17 cellular contexts compared by ENCODE assay signal in genomic region chr13:80360298-80360827, GRCh38. TPM values are rescaled to one million over a fixed set of nuclear protein-coding genes. Genes with fewer than 3 reads are reported as not detected.
A peak's percentile ranks its signal among the peaks of the same experiment; 100 is the strongest.
DNase-seq lines count a peak whose midpoint lies in the region; ATAC-seq, FAIRE-seq and TF ChIP-seq lines count a peak whose summit lies in the region.
"Had no signal": no experiment of that assay in that cellular context is flagged by ENCODE, and none has a peak within 500 bp of the region (broad histone marks: within the 10 kb centered on the region; RNA-seq: fewer than 3 reads in every experiment).

No MANE protein-coding gene starts in this region.

- H4K20me1 ChIP-seq in K562 (replicated peaks; ENCODE audit: control insufficient read depth, insufficient read depth, low read length): no peaks in the 10 kb centered on the region
- H4K20me1 ChIP-seq in MM.1S (ENCODE audit: insufficient read depth, low read length): no peaks in the 10 kb centered on the region

- H3K36me3 ChIP-seq in A673 (ENCODE audit: insufficient read depth, low read length, poor library complexity, severe bottlenecking): no peaks in the 10 kb centered on the region
- H3K36me3 ChIP-seq in K562 (ENCODE audit: control insufficient read depth, insufficient read depth, low read length): no peaks in the 10 kb centered on the region
- H3K36me3 ChIP-seq in mesodermal cell (ENCODE audit: control insufficient read depth, insufficient read depth, low read length): no peaks in the 10 kb centered on the region
- no peaks in the 10 kb centered on the region for H3K36me3 ChIP-seq in MM.1S (replicated peaks; ENCODE audit: insufficient read depth, low read length)
- H3K36me3 ChIP-seq: thoracic aorta had no signal

- no peak for TF ChIP-seq CTCF in A673 (conservative IDR thresholded peaks at IDR 0.05; ENCODE audit: low read depth, low read length)
- no peak for TF ChIP-seq CTCF in K562 (IDR thresholded peaks at IDR 0.05 in 2 of 3, conservative IDR thresholded peaks at IDR 0.05 in 1 of 3; ENCODE audit: insufficient read depth in 2 of 3, low read depth in 1 of 3, low read length in 3 of 3)
- TF ChIP-seq CTCF in MM.1S (IDR thresholded peaks at IDR 0.05; ENCODE audit: low read length): no peak

- peak overlapping the region in 1 of 2 experiments; percentile 14; a peak in 1 of 4 replicates for H3K9ac ChIP-seq in K562 (ENCODE audit: insufficient read depth in 1 of 2, low read depth in 2 of 2, low read length in 2 of 2)
- H3K9ac ChIP-seq in MM.1S (ENCODE audit: low read length): no peak overlapping the region

- H3K4me1 ChIP-seq in A673 (ENCODE audit: insufficient read depth, low read length, poor library complexity, severe bottlenecking) (peaks cover 47% of the 10 kb centered on the region), K562 (replicated peaks in 1 of 2; ENCODE audit: control insufficient read depth in 2 of 2, insufficient read depth in 2 of 2, low read length in 2 of 2) (peaks cover 0 to 35% of the 10 kb centered on the region in 2 experiments; a peak in 3 of 5 replicates), mesodermal cell (ENCODE audit: control insufficient read depth, insufficient read depth, low read length, poor library complexity, severe bottlenecking) (peaks cover 28% of the 10 kb centered on the region), MM.1S (ENCODE audit: low read length) (no peaks in the 10 kb centered on the region)

- CTCF ChIA-PET in A673 (lab: Charles Lee) (interaction anchor here (0.6 to 1.0 kb wide), 5 partner anchors 164 to 681 kb away, joined by 3 to 10 read pairs (median 5); no protein-coding TSS in a partner anchor), HEK293T (lab: Yijun Ruan, JAX) (interaction anchor here (0.7 to 2.6 kb wide), 2 partner anchors 15 to 17 kb away, joined by 3 to 39 read pairs; no protein-coding TSS in a partner anchor), K562 (lab: Yijun Ruan, JAX; ENCODE audit: low intra/inter-chr PET ratio) (interaction anchor here (0.7 kb wide), 1 partner anchor 891 kb away, joined by 4 read pairs; no protein-coding TSS in a partner anchor)

- H2AFZ ChIP-seq in K562 (ENCODE audit: low read depth, low read length): peak overlapping the region; percentile 93
- H2AFZ ChIP-seq in MM.1S (ENCODE audit: low read length): no peak overlapping the region

- in situ Hi-C loops in K562 (cut with MboI): no loop called here

- H3K4me3 ChIP-seq in A673 (ENCODE audit: low read depth, low read length, poor library complexity, severe bottlenecking) (peak overlapping the region; percentile 6), K562 (no peak overlapping the region), mesodermal cell (ENCODE audit: extremely low read depth, insufficient read depth, low read length, poor library complexity, severe bottlenecking) (no peak overlapping the region), MM.1S (ENCODE audit: low read length) (no peak overlapping the region)
- H3K4me3 ChIP-seq: body of pancreas, skin epidermis, thoracic aorta had no signal

- TF ChIP-seq EP300 in K562 (IDR thresholded peaks at IDR 0.05; ENCODE audit: low read length): no peak

- intact Hi-C loops in A673 (cut with micrococcal nuclease; ENCODE audit: unreplicated experiment): loop anchor here (5.0 to 10.0 kb wide), 3 partner anchors 77 to 816 kb away; no protein-coding TSS in a partner anchor
- intact Hi-C loops in K562 (cut with micrococcal nuclease): no loop called here

- H3K4me2 ChIP-seq in K562 (ENCODE audit: insufficient read depth, low read length) (no peak overlapping the region), MM.1S (ENCODE audit: low read depth, low read length) (no peak overlapping the region)

- POLR2A ChIA-PET in A673 (lab: Charles Lee; ENCODE audit: low non-redundant PET): no interaction called here
- POLR2A ChIA-PET in HEK293T (lab: Yijun Ruan, JAX): interaction anchor here (2.2 kb wide), 1 partner anchor 19 kb away, joined by 46 read pairs; the partner anchor contains the start of gene SPRY2
- POLR2A ChIA-PET in K562 (lab: Yijun Ruan, JAX): interaction anchor here (1.2 kb wide), 1 partner anchor 26 kb away, joined by 3 read pairs; no protein-coding TSS in a partner anchor

- no peak for TF ChIP-seq POLR2A in K562 (conservative IDR thresholded peaks at IDR 0.05)

- FAIRE-seq in K562 (lab: Jason Lieb, UNC): peak; percentile 49

- no peaks in the 10 kb centered on the region for H3K9me2 ChIP-seq in MM.1S (replicated peaks; ENCODE audit: insufficient read depth, low read length)

- H3K9me3 ChIP-seq in A673 (ENCODE audit: low read depth, low read length, poor library complexity, severe bottlenecking) (no peaks in the 10 kb centered on the region), K562 (replicated peaks; ENCODE audit: control insufficient read depth, insufficient read depth, low read depth, low read length) (no peaks in the 10 kb centered on the region), mesodermal cell (ENCODE audit: control insufficient read depth, low read length) (no peaks in the 10 kb centered on the region), MM.1S (replicated peaks; ENCODE audit: insufficient read depth, low read length) (no peaks in the 10 kb centered on the region)
- H3K9me3 ChIP-seq: body of pancreas, thoracic aorta had no signal

- ATAC-seq in K562: peak; percentile 24; the same call in 1 of the 3 replicates
- no peak for ATAC-seq in GM19397 (IDR thresholded peaks at IDR 0.05; ENCODE audit: unreplicated experiment)
- ATAC-seq: activated CD8-positive, alpha-beta T cell treated with anti-CD3 and anti-CD28 coated beads, Interleukin-2, amount 10 ng/mL, durations not matched to agents 7 days and 5 days; activated naive CD4-positive, alpha-beta T cell treated with anti-CD3 and anti-CD28 coated beads, Interleukin-2, amount 50 U/mL, for 72 hours; activated T-cell treated with anti-CD3 and anti-CD28 coated beads, Interleukin-2, amount 50 U/mL, for 72 hours; body of pancreas; T-helper 17 cell had no signal

- H3K79me2 ChIP-seq in K562 (ENCODE audit: control insufficient read depth, insufficient read depth, low read length): no peaks in the 10 kb centered on the region
- H3K79me2 ChIP-seq in MM.1S (ENCODE audit: low read length): no peaks in the 10 kb centered on the region

- TF ChIP-seq RAD21 in K562 (CRISPR knock-in tag; conservative IDR thresholded peaks at IDR 0.05 in 1 of 2, IDR thresholded peaks at IDR 0.05 in 1 of 2): no peak

- H3K27ac ChIP-seq in A673 (ENCODE audit: low read depth, low read length, poor library complexity, severe bottlenecking): peak overlapping the region; percentile 26
- H3K27ac ChIP-seq in K562 (ENCODE audit: extremely low read depth, low read depth, low read length): peak overlapping the region; percentile 76; the same call in 2 of the 3 replicates
- peak overlapping the region; percentile 80 for H3K27ac ChIP-seq in mesodermal cell (ENCODE audit: low read depth, low read length, severe bottlenecking)
- H3K27ac ChIP-seq in MM.1S (ENCODE audit: low read length): no peak overlapping the region
- H3K27ac ChIP-seq: body of pancreas, HL-60, skin epidermis, thoracic aorta had no signal

- DNase-seq in A673 (ENCODE audit: low spot score) (peak; percentile 53), HEK293T (ENCODE audit: extremely low spot score) (no peak), K562 (ENCODE audit: extremely low read depth in 1 of 4, low spot score in 3 of 4) (no peak), COLO829 (ENCODE audit: low spot score) (no peak), MM.1S (no peak)
- no peak for DNase-seq in stimulated activated naive CD4-positive, alpha-beta T cell (lab: John Stamatoyannopoulos, UW)
- DNase-seq: activated CD8-positive, alpha-beta T cell treated with anti-CD3 and anti-CD28 coated beads, Interleukin-2, amount 10 ng/mL, durations not matched to agents 7 days and 5 days; activated T-cell treated with anti-CD3 and anti-CD28 coated beads, Interleukin-2, amount 50 U/mL, for 72 hours; body of pancreas; Kasumi-1; T-helper 17 cell had no signal

- no peaks in the 10 kb centered on the region for H3F3A ChIP-seq in MM.1S (ENCODE audit: insufficient read depth, low read length)

- H3K9me1 ChIP-seq in K562 (ENCODE audit: control insufficient read depth, insufficient read depth, low read length): no peaks in the 10 kb centered on the region

- no TSS peak for BruUV-seq in A673 (replicated peaks; lab: Mats Ljungman, UMichigan)
- no TSS peak for BruUV-seq in K562 (replicated peaks; lab: Mats Ljungman, UMichigan)

- H3K27me3 ChIP-seq in A673 (replicated peaks; ENCODE audit: insufficient read depth, low read depth, low read length, poor library complexity) (no peaks in the 10 kb centered on the region), K562 (ENCODE audit: control insufficient read depth in 2 of 2, insufficient read depth in 2 of 2, low read length in 2 of 2) (no peaks in the 10 kb centered on the region), MM.1S (replicated peaks; ENCODE audit: insufficient read depth, low read length) (no peaks in the 10 kb centered on the region)
- H3K27me3 ChIP-seq: body of pancreas had no signal

TF ChIP-seq in HEK293T, 16 proteins besides CTCF, POLR2A, EP300 and RAD21:
- TF ChIP-seq ZNF384 (IDR thresholded peaks at IDR 0.05) (0 out of 2 replicates have a peak, but pooled peaks have one; percentile 1), SUZ12 (IDR thresholded peaks at IDR 0.05) (no peak)

TF ChIP-seq in K562, 482 proteins besides CTCF, POLR2A, EP300 and RAD21 (continues in another document):
- no peak for TF ChIP-seq CBX3 (IDR thresholded peaks at IDR 0.05; ENCODE audit: borderline replicate concordance in 1 of 2, low read length in 2 of 2)

RNA-seq across cellular contexts. Expression of gene SPRY2, which starts 19.4 kb away (rescaled TPM):
- total RNA-seq in A673 (2021) (9.2 and 10.3 TPM in 2 replicates), K562 (2014; rRNA removed) (2.5 and 3.3 TPM in 2 replicates), K562 (2014; rRNA removed; fragmentation: Illumina TruSeq; extraction: Trizol) (3.3 and 3.4 TPM in 2 replicates), K562 (2015; rRNA removed; fragmentation: Illumina TruSeq; extraction: Trizol) (4.0 and 4.2 TPM in 2 replicates), K562 (2021) (6.8 and 7.8 TPM in 2 replicates)
- total RNA-seq in K562 (2011; cell fraction: chromatin; rRNA removed; ENCODE audit: low replicate concordance): 10.5 and 11.1 TPM in 2 replicates
- 7.8 and 10.3 TPM in 2 replicates for total RNA-seq in K562 (2011; cell fraction: nucleolus; rRNA removed)
- 11.7 and 12.6 TPM in 2 replicates for total RNA-seq in K562 (2011; cell fraction: nucleoplasm; rRNA removed)
- polyA plus RNA-seq in K562 (2011; rRNA removed) (6.4 and 7.1 TPM in 2 replicates), K562 (2014; fragmentation: Illumina TruSeq; extraction: Trizol) (6.1 and 7.7 TPM in 2 replicates), K562 (2014; fragmentation: Nextera tagmentation; extraction: Ambion mirVana) (1 to 10 TPM; 1.8 TPM), K562 (2014; rRNA removed) (3.1 and 7.0 TPM in 2 replicates)
- polyA plus RNA-seq in K562 (2011; cell fraction: cytosol; rRNA removed): 7.5 and 11.2 TPM in 2 replicates
- 13.2 and 13.8 TPM in 2 replicates for polyA plus RNA-seq in K562 (2011; cell fraction: nucleus; rRNA removed)
- polyA plus RNA-seq in K562 (2012): 6.3 and 8.8 TPM in 2 replicates
- 10.4 and 12.3 TPM in 2 replicates for polyA minus RNA-seq in K562 (2011; rRNA and poly(A)+ RNA removed)
- 4.9 and 6.7 TPM in 2 replicates for polyA minus RNA-seq in K562 (2011; cell fraction: cytosol; rRNA and poly(A)+ RNA removed)
- polyA minus RNA-seq in K562 (2011; cell fraction: nucleus; rRNA and poly(A)+ RNA removed): 8.1 and 12.3 TPM in 2 replicates
- 118 TPM for polyA plus RNA-seq in mesodermal cell (2013, experiment 1 of 2)
- polyA plus RNA-seq in mesodermal cell (2013, experiment 2 of 2): 99.3 TPM
